Comparison of ENCODE assay signal across 9 cellular contexts in genomic region chr3:176872771-176873209, GRCh38.
A peak's percentile ranks its signal among the peaks of the same experiment; 100 is the strongest.
DNase-seq lines count a peak whose midpoint lies in the region; ATAC-seq lines count a peak whose summit lies in the region.
"Had no signal": no experiment of that assay in that cellular context is flagged by ENCODE, and none has a peak within 500 bp of the region (broad histone marks: within the 10 kb centered on the region; RNA-seq: fewer than 3 reads in every experiment).

No MANE protein-coding gene starts in this region.

- peaks cover 4% of the 10 kb centered on the region for H3K4me1 Mint-ChIP-seq in activated T-helper 17 cell treated with anti-CD3 and anti-CD28 coated beads, Interleukin-2, amount 50 U/mL, for 72 hours

- no peak overlapping the region for H3K4me3 Mint-ChIP-seq in activated T-helper 17 cell treated with anti-CD3 and anti-CD28 coated beads, Interleukin-2, amount 50 U/mL, for 72 hours
- H3K4me3 Mint-ChIP-seq: activated naive CD4-positive, alpha-beta T cell treated with anti-CD3 and anti-CD28 coated beads, Interleukin-2, amount 50 U/mL, for 24 hours had no signal

- ATAC-seq in GM19468 (IDR thresholded peaks at IDR 0.05; ENCODE audit: extremely low read depth, unreplicated experiment) (peak; percentile 99), HG03520 (IDR thresholded peaks at IDR 0.05; ENCODE audit: unreplicated experiment) (peak; percentile 93)
- peak; percentile 90 for ATAC-seq in activated T-helper 17 cell treated with anti-CD3 and anti-CD28 coated beads, Interleukin-2, amount 50 U/mL, for 72 hours (replicated peaks)

- peaks cover 7% of the 10 kb centered on the region for H3K27me3 Mint-ChIP-seq in activated T-helper 17 cell treated with anti-CD3 and anti-CD28 coated beads, Interleukin-2, amount 50 U/mL, for 72 hours
- H3K27me3 Mint-ChIP-seq: activated naive CD4-positive, alpha-beta T cell treated with anti-CD3 and anti-CD28 coated beads, Interleukin-2, amount 50 U/mL, for 24 hours had no signal

- H3K27ac Mint-ChIP-seq in activated T-helper 17 cell treated with anti-CD3 and anti-CD28 coated beads, Interleukin-2, amount 50 U/mL, for 72 hours = peak overlapping the region; percentile 87
- H3K27ac Mint-ChIP-seq: activated naive CD4-positive, alpha-beta T cell treated with anti-CD3 and anti-CD28 coated beads, Interleukin-2, amount 50 U/mL, for 24 hours had no signal

- peaks cover 9% of the 10 kb centered on the region for H3K9me3 Mint-ChIP-seq in activated T-helper 17 cell treated with anti-CD3 and anti-CD28 coated beads, Interleukin-2, amount 50 U/mL, for 72 hours
- H3K9me3 Mint-ChIP-seq: activated naive CD4-positive, alpha-beta T cell treated with anti-CD3 and anti-CD28 coated beads, Interleukin-2, amount 50 U/mL, for 24 hours had no signal

- H3K36me3 Mint-ChIP-seq in activated T-helper 17 cell treated with anti-CD3 and anti-CD28 coated beads, Interleukin-2, amount 50 U/mL, for 72 hours (ENCODE audit: low read depth) = no peaks in the 10 kb centered on the region
- H3K36me3 Mint-ChIP-seq: activated naive CD4-positive, alpha-beta T cell treated with anti-CD3 and anti-CD28 coated beads, Interleukin-2, amount 50 U/mL, for 24 hours had no signal

- DNase-seq in DMS114 treated with DMSO at 0.1 percent for 48 hours (lab: John Stamatoyannopoulos, UW; ENCODE audit: unreplicated experiment) (peak; percentile 0), OCI-M1 (lab: John Stamatoyannopoulos, UW) (peak; percentile 63), glomerular endothelial cell (ENCODE audit: extremely low read depth, low read depth, low spot score) (peak; percentile 18), renal cortical epithelial cell (ENCODE audit: low read depth) (peak; percentile 50), NCI-H1930 (lab: John Stamatoyannopoulos, UW) (no peak)

Comparison
In these comparisons a context has a peak if more than half of its experiments do, and no peak if none do; other contexts are left out.
1. DNase-seq: peak in DMS114 treated with DMSO at 0.1 percent for 48 hours (single experiment), OCI-M1 (single experiment), glomerular endothelial cell (single experiment) and renal cortical epithelial cell (single experiment); none in NCI-H1930 (0 of 2).
2. Peak in every context shown above with its lines, with median percentiles within 50 percentile points of each other: ATAC-seq.